Comparison of ENCODE assay signal across 8 cellular contexts in the genomic region with DNA sequence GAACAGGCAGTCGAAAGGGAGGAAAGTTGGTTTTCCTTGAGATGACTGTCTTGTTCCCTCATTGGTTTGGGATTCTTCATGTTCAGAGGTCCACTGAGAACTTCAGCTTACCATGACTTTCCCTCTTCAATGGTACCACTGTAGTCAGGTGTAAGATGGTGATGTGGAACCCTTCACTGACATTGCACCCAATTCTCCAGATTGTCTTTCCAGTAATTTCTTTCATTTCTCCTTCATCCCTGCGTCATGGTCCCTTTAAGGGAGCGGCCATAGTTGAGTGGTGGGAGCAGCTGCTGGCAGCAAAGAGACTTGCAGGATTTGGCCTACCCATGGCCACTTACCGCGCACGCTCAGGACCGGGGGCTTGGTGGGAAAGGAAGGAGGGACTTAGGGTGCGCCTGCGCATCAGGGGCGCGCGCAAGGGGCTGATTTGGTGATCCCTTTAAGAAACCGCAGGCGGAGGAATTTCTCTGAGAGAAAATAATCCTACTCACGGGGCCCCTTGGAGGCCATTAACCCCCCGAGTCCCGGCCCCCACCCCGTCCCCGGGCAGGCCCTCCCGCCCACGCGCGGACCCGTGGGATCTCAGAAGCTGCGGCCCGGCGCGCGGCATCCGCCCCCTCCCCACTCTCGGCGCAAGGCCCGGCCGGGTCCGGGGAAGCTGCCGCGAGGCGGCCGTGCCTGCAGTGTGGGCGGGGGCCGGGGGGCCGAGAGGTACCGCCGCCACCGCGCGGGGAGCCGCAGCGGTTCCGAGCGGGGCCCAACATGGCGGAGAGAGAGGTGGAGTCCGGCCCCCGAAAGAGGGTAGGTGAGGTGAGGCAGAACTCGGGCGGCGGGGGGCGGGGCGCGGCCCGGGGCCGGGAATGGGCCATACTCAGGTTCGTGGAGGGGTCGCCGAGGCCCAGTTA. TPM values are rescaled to one million over a fixed set of nuclear protein-coding genes. Genes with fewer than 3 reads are reported as not detected.
A peak's percentile ranks its signal among the peaks of the same experiment; 100 is the strongest.
DNase-seq lines count a peak whose midpoint lies in the region; ATAC-seq and TF ChIP-seq lines count a peak whose summit lies in the region.

TSS of gene ZMYM4 (plus strand) at position 428 of the 908 bp plus-strand sequence. CDS start at position 766, 338 bp downstream.

- H3K9me3 Mint-ChIP-seq in activated CD4-positive, alpha-beta memory T cell treated with anti-CD3 and anti-CD28 coated beads, Interleukin-2, amount 10 ng/mL, durations not matched to agents 7 days and 5 days: no peaks in the 10 kb centered on the region

- H3K27me3 Mint-ChIP-seq in activated CD4-positive, alpha-beta memory T cell treated with anti-CD3 and anti-CD28 coated beads, Interleukin-2, amount 10 ng/mL, durations not matched to agents 7 days and 5 days: peaks cover 12% of the 10 kb centered on the region

- peaks cover 29% of the 10 kb centered on the region for H3K4me1 Mint-ChIP-seq in activated CD4-positive, alpha-beta memory T cell treated with anti-CD3 and anti-CD28 coated beads, Interleukin-2, amount 10 ng/mL, durations not matched to agents 7 days and 5 days

- DNase-seq in C1 segment of cervical spinal cord (lab: John Stamatoyannopoulos, UW): peak; percentile 12 to 91 (median 81)
- DNase-seq in NCI-H774 (lab: John Stamatoyannopoulos, UW): peak; percentile 99
- peak; percentile 90 for DNase-seq in activated CD4-positive, alpha-beta memory T cell treated with anti-CD3 and anti-CD28 coated beads, Interleukin-2, amount 10 ng/mL, durations not matched to agents 7 days and 5 days
- peak; percentile 93 for DNase-seq in ecto neural progenitor cell (ENCODE audit: low spot score)
- peak; percentile 87 to 97 for DNase-seq in lower leg skin (ENCODE audit: low spot score in 2 of 2)
- peak; percentile 79 to 87 for DNase-seq in stimulated activated CD4-positive, alpha-beta T cell treated with anti-CD3 and anti-CD28 coated beads, Interleukin-4, amount 100 ng/mL, for 48 hours (ENCODE audit: low read depth in 2 of 2)

- peak within 1 kb of the TSS; percentile 79 for H3K27ac Mint-ChIP-seq in activated CD4-positive, alpha-beta memory T cell treated with anti-CD3 and anti-CD28 coated beads, Interleukin-2, amount 10 ng/mL, durations not matched to agents 7 days and 5 days

- no peak for TF ChIP-seq POLR2A in lower leg skin (IDR thresholded peaks at IDR 0.05)

- WGBS in lower leg skin, 2 donors: 3 to 4% methylated on average over 28 to 29 of the region's 65 CpGs

- ATAC-seq in GM19351 (IDR thresholded peaks at IDR 0.05; ENCODE audit: unreplicated experiment) (peak; percentile 90), HG03558 (IDR thresholded peaks at IDR 0.05; ENCODE audit: extremely low read depth, unreplicated experiment) (peak; percentile 74)

- POLR2A ChIA-PET in activated CD4-positive, alpha-beta memory T cell treated with anti-CD3 and anti-CD28 coated beads, Interleukin-2, amount 10 ng/mL, durations not matched to agents 7 days and 5 days (lab: Charles Lee): interaction anchor here (0.8 to 1.5 kb wide), 6 partner anchors 34 to 501 kb away, joined by 3 to 6 read pairs (median 4); partner anchors contain the start of genes CLSPN and SFPQ

- peaks cover 15% of the 10 kb centered on the region for H3K36me3 Mint-ChIP-seq in activated CD4-positive, alpha-beta memory T cell treated with anti-CD3 and anti-CD28 coated beads, Interleukin-2, amount 10 ng/mL, durations not matched to agents 7 days and 5 days (ENCODE audit: low read depth)

- peak within 1 kb of the TSS; percentile 97 for H3K4me3 ChIP-seq in lower leg skin (ENCODE audit: low read depth, poor library complexity, severe bottlenecking)

- CTCF ChIA-PET in activated CD4-positive, alpha-beta memory T cell treated with anti-CD3 and anti-CD28 coated beads, Interleukin-2, amount 10 ng/mL, durations not matched to agents 7 days and 5 days (lab: Charles Lee): interaction anchor here (0.7 to 1.2 kb wide), 2 partner anchors 21 to 63 kb away, joined by 3 read pairs; no protein-coding TSS in a partner anchor

- no peak for TF ChIP-seq CTCF in lower leg skin (IDR thresholded peaks at IDR 0.05)

- intact Hi-C loops in lower leg skin (cut with DNase I; ENCODE audit: low total_unique reads): no loop called here

- H3K4me3 Mint-ChIP-seq in activated CD4-positive, alpha-beta memory T cell treated with anti-CD3 and anti-CD28 coated beads, Interleukin-2, amount 10 ng/mL, durations not matched to agents 7 days and 5 days: peak within 1 kb of the TSS; percentile 82

RNA-seq across cellular contexts. Expression of gene ZMYM4, which starts in this region (rescaled TPM):
- total RNA-seq in activated CD4-positive, alpha-beta memory T cell treated with anti-CD3 and anti-CD28 coated beads, Interleukin-2, amount 10 ng/mL, durations not matched to agents 7 days and 5 days: 10 to 100 TPM; 26.8 to 28.7 TPM
- total RNA-seq in lower leg skin: 10 to 100 TPM; 12.7 to 20.0 (median 19.3) TPM

Comparison
In these comparisons a context has a peak if more than half of its experiments do, and no peak if none do; other contexts are left out.
1. Peak in every context shown above with its lines: DNase-seq, ATAC-seq and H3K4me3 ChIP-seq.